17 cellular contexts compared by ENCODE assay signal in the genomic region with DNA sequence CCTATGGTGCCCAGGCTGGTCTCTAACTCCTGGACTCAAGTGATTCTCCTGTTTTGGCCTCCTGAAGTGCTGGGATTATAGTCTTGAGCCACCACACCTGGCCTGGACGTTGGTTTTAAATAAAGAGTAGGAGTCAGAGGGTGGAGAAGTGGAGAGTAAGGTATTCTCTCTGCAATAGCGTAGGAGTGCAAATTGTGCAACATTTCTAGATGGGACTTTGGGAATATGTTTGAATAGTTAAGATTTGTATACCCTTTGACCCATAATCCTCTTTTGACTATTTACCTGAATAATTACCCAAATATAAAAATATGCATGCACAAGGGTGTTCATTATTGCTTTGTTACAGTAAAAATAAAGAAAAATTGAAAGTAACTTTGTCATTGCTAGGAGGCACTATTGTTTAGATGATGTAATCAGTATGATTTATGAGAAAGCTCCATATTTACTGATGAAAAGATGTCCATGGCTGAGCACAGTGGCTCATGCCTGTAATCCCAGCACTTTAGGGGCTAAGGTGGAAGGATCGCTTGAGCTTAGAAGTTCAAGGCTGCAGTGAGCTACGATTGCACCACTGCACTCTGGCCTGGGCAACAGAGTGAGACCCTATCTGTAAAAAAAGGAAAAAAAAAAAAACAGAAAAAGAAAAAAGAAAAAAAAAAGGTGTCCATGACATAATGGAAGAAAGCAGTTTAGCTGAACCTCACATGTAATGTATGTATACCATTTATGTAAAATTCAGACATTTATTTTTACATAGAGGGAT. TPM values are rescaled to one million over a fixed set of nuclear protein-coding genes. Genes with fewer than 3 reads are reported as not detected.
"Had no signal": no experiment of that assay in that cellular context is flagged by ENCODE, and none has a peak within 500 bp of the region (broad histone marks: within the 10 kb centered on the region; RNA-seq: fewer than 3 reads in every experiment).

No MANE protein-coding gene starts in this region.

- FAIRE-seq: urothelium cell line had no signal

- H3K27ac ChIP-seq: coronary artery, dorsolateral prefrontal cortex, gastrocnemius medialis, left lung, lower lobe of right lung had no signal

- H3K9me3 ChIP-seq: gastrocnemius medialis, lower lobe of right lung had no signal

- H3K36me3 ChIP-seq: gastrocnemius medialis, left lung, lower lobe of right lung had no signal

- H3K27me3 ChIP-seq: gastrocnemius medialis, left lung had no signal

- H3K4me1 ChIP-seq: gastrocnemius medialis, left lung, lower lobe of right lung had no signal

- H3K4me2 ChIP-seq: smooth muscle cell had no signal

- H3K4me3 ChIP-seq: coronary artery, dorsolateral prefrontal cortex, gastrocnemius medialis, left lung, lower lobe of right lung, smooth muscle cell had no signal

- ATAC-seq: esophagus mucosa, gastrocnemius medialis, left lung, lower lobe of right lung, natural killer cell, right cardiac atrium had no signal

- DNase-seq: dorsolateral prefrontal cortex; effector CD8-positive, alpha-beta T cell; gastrocnemius medialis; glutamatergic neuron; left lung; lower lobe of right lung; natural killer cell; posterior cingulate gyrus; right cardiac atrium; stimulated activated CD4-positive, alpha-beta T cell treated with anti-CD3 and anti-CD28 coated beads, Interleukin-2, amount 100 ng/mL, for 48 hours; stimulated activated naive CD4-positive, alpha-beta T cell treated with Interleukin-2 at 50 U/mL for 16 hours; trophoblast cell had no signal

RNA-seq across cellular contexts. Expression of gene SLC22A14, which starts 49.3 kb away (rescaled TPM):
- total RNA-seq: lower lobe of right lung, neural crest cell had no signal
